ENCODE assay signal across 18 cellular contexts in genomic region chr3:13841826-13842225, GRCh38. TPM values are rescaled to one million over a fixed set of nuclear protein-coding genes. Genes with fewer than 3 reads are reported as not detected.
DNase-seq lines count a peak whose midpoint lies in the region; ATAC-seq and TF ChIP-seq lines count a peak whose summit lies in the region.
"Had no signal": no experiment of that assay in that cellular context is flagged by ENCODE, and none has a peak within 500 bp of the region (broad histone marks: within the 10 kb centered on the region; RNA-seq: fewer than 3 reads in every experiment).

No MANE protein-coding gene starts in this region.

- peaks cover 10% of the 10 kb centered on the region for H3F3A ChIP-seq in PC-3 (ENCODE audit: low read length, unreplicated experiment)

- CTCF ChIA-PET in HEK293 (lab: Yijun Ruan, JAX) (no interaction called here), PC-3 (lab: Charles Lee) (no interaction called here)

- H3K4me3 ChIP-seq in HEK293 (ENCODE audit: low read depth, low read length), result no peak overlapping the region
- no peak overlapping the region for H3K4me3 ChIP-seq in PC-3 (ENCODE audit: low read length)
- H3K4me3 ChIP-seq: BLaER1 treated with 17β-estradiol and CSF1 and Interleukin-3, amounts not matched to agents 10 nM and 100 nM had no signal

- no peak overlapping the region for H2AFZ ChIP-seq in PC-3 (ENCODE audit: low read length)

- H3K9me3 ChIP-seq in HEK293 (ENCODE audit: control insufficient read depth, insufficient read depth, low read depth, low read length) (no peaks in the 10 kb centered on the region), PC-3 (ENCODE audit: low read length) (no peaks in the 10 kb centered on the region)
- H3K9me3 ChIP-seq: BLaER1 treated with 17β-estradiol and CSF1 and Interleukin-3, amounts not matched to agents 10 nM and 100 nM had no signal

- no peaks in the 10 kb centered on the region for H4K20me1 ChIP-seq in PC-3 (ENCODE audit: low read length)
- H4K20me1 ChIP-seq: BLaER1 treated with 17β-estradiol and CSF1 and Interleukin-3, amounts not matched to agents 10 nM and 100 nM had no signal

- H3K9ac ChIP-seq in PC-3 (ENCODE audit: low read length), result no peak overlapping the region
- H3K9ac ChIP-seq: BLaER1 treated with 17β-estradiol and CSF1 and Interleukin-3, amounts not matched to agents 10 nM and 100 nM had no signal

- H3K27me3 ChIP-seq in PC-3 (ENCODE audit: low read length), result no peaks in the 10 kb centered on the region
- H3K27me3 ChIP-seq: BLaER1 treated with 17β-estradiol and CSF1 and Interleukin-3, amounts not matched to agents 10 nM and 100 nM had no signal

- ATAC-seq in PC-3, result no peak; the same call in 1 of the 2 replicates
- ATAC-seq in HG03196 (IDR thresholded peaks at IDR 0.05; ENCODE audit: unreplicated experiment), result no peak
- ATAC-seq in GM21515 (IDR thresholded peaks at IDR 0.05; ENCODE audit: unreplicated experiment), result no peak
- ATAC-seq: CD8-positive, alpha-beta T cell had no signal

- H3K36me3 ChIP-seq in HEK293 (ENCODE audit: control insufficient read depth in 2 of 2, insufficient read depth in 1 of 2, low read length in 2 of 2) (no peaks in the 10 kb centered on the region), PC-3 (ENCODE audit: low read depth, low read length) (no peaks in the 10 kb centered on the region)
- H3K36me3 ChIP-seq: BLaER1 treated with 17β-estradiol and CSF1 and Interleukin-3, amounts not matched to agents 10 nM and 100 nM had no signal

- peak overlapping the region; percentile 20; the same call in 1 of the 2 replicates for H3K4me2 ChIP-seq in PC-3 (ENCODE audit: low read length)
- H3K4me2 ChIP-seq: BLaER1 treated with 17β-estradiol and CSF1 and Interleukin-3, amounts not matched to agents 10 nM and 100 nM had no signal

- H3K79me2 ChIP-seq in PC-3 (ENCODE audit: low read length), result peaks cover 34% of the 10 kb centered on the region

- H3K27ac ChIP-seq in HEK293 (ENCODE audit: extremely low read depth, low read depth, low read length), result no peak overlapping the region
- H3K27ac ChIP-seq in PC-3 (ENCODE audit: low read length), result peak overlapping the region; percentile 68
- peak overlapping the region; percentile 98 for H3K27ac ChIP-seq in epithelial cell of prostate
- H3K27ac ChIP-seq: BLaER1 treated with 17β-estradiol and CSF1 and Interleukin-3, amounts not matched to agents 10 nM and 100 nM; HL-60 had no signal

- TF ChIP-seq CTCF in HEK293 (tag by site-specific recombination; IDR thresholded peaks at IDR 0.05), result no peak
- no peak for TF ChIP-seq CTCF in PC-3 (conservative IDR thresholded peaks at IDR 0.05; ENCODE audit: low read depth, low read length)

- intact Hi-C loops in PC-3 (cut with micrococcal nuclease) (loop anchor here (2.0 to 5.0 kb wide), 2 partner anchors 19 to 35 kb away; no protein-coding TSS in a partner anchor), posterior vena cava (cut with DNase I) (no loop called here)

- no TSS peak for BruUV-seq in PC-3 (replicated peaks; lab: Mats Ljungman, UMichigan)

- no peaks in the 10 kb centered on the region for H3K4me1 ChIP-seq in HEK293 (ENCODE audit: control insufficient read depth, insufficient read depth, low read length)
- peaks cover 31% of the 10 kb centered on the region for H3K4me1 ChIP-seq in PC-3 (ENCODE audit: insufficient read depth, low read length)
- H3K4me1 ChIP-seq: BLaER1 treated with 17β-estradiol and CSF1 and Interleukin-3, amounts not matched to agents 10 nM and 100 nM had no signal

- H3K9me2 ChIP-seq in PC-3 (replicated peaks; ENCODE audit: low read length), result no peaks in the 10 kb centered on the region

- POLR2A ChIA-PET in HEK293 (lab: Yijun Ruan, JAX), result no interaction called here
- POLR2A ChIA-PET in PC-3 (lab: Charles Lee; ENCODE audit: unreplicated experiment), result interaction anchor here (0.9 kb wide), 1 partner anchor 9 kb away, joined by 4 read pairs; no protein-coding TSS in a partner anchor

- DNase-seq in PC-3 (no peak), epithelial cell of prostate (ENCODE audit: low read depth, low spot score) (no peak), posterior vena cava (ENCODE audit: low spot score) (peak; percentile 26), dermis blood vessel endothelial cell (no peak)
- DNase-seq: Calu3; CD8-positive, alpha-beta T cell; DMS79 treated with DMSO at 0.1 percent for 48 hours; GF-D8; H9; IMR-90 had no signal

TF ChIP-seq in HEK293, 187 proteins besides CTCF, POLR2A, EP300 and RAD21:
- no peak for TF ChIP-seq EGR2 (tag by site-specific recombination; IDR thresholded peaks at IDR 0.05; ENCODE audit: low read depth)
- no peak for TF ChIP-seq ZNF580 (tag by site-specific recombination; IDR thresholded peaks at IDR 0.05)
- peak; percentile 72 for TF ChIP-seq ZNF623 (tag by site-specific recombination; IDR thresholded peaks at IDR 0.05)
- TF ChIP-seq ZNF701 (tag by site-specific recombination; IDR thresholded peaks at IDR 0.05), result no peak
TF ChIP-seq in HEK293: peak in this region for 1.

RNA-seq across cellular contexts. Expression of gene WNT7A, which starts 38.0 kb away (rescaled TPM):
- 16.2 and 18.1 TPM in 2 replicates for total RNA-seq in PC-3 (2014; rRNA removed)
- total RNA-seq in posterior vena cava, result not detected
- under 0.01 TPM in 2 replicates for total RNA-seq in dermis blood vessel endothelial cell
- total RNA-seq: A172, B cell, H1, H9, IMR-90 had no signal

Comparison
In these comparisons a context has a peak if more than half of its experiments do, and no peak if none do; other contexts are left out.
1. RNA of gene WNT7A, which starts 38.0 kb away (total RNA-seq): 16.2 to 18.1 TPM in PC-3; not detected in posterior vena cava and under 0.01 TPM in dermis blood vessel endothelial cell; every median in the first group is over 10 times any median in the second.